In the genomic region with DNA sequence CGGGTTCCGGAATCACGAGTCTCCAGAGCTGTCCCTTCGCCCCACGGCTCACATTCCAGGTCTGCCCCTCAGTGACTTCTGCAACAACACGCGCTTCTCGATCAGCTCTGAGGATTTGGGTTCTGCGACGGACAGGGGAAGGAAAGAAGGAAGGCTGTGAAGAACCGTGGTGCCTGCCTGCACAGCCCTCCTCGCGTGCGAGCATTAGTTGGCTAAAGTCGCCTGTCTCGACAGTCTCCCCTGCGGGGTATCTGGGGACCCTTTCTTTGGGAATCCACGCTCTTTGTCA, we compare ENCODE assay signal across 8 cellular contexts. TPM values are rescaled to one million over a fixed set of nuclear protein-coding genes. Genes with fewer than 3 reads are reported as not detected.
DNase-seq lines count a peak whose midpoint lies in the region; ATAC-seq, FAIRE-seq and TF ChIP-seq lines count a peak whose summit lies in the region.

No MANE protein-coding gene starts in this region.

- SMC1A ChIA-PET in GM12878 (lab: Charles Lee; ENCODE audit: uncharacterized antibody, unreplicated experiment): interaction anchor here (0.9 to 4.2 kb wide), 24 partner anchors 19 to 362 kb away, joined by 3 to 34 read pairs (median 5); a partner anchor contains a TSS

- H2AFZ ChIP-seq in GM12878 (ENCODE audit: control insufficient read depth, low read depth, low read length): peak overlapping the region; percentile 84

- TF ChIP-seq EP300 in GM12878 (IDR thresholded peaks at IDR 0.05; ENCODE audit: borderline replicate concordance in 1 of 2, control insufficient read depth in 1 of 2, low read depth in 2 of 2, low read length in 2 of 2): no peak

- peak overlapping the region; percentile 51 for H3K27ac ChIP-seq in GM12878 (ENCODE audit: control insufficient read depth, insufficient read depth)

- no peak for TF ChIP-seq RAD21 in GM12878 (IDR thresholded peaks at IDR 0.05; ENCODE audit: insufficient read depth, low read depth, low read length)

- 2% methylated on average over 18 of the region's 18 CpGs for WGBS in GM12878 (ENCODE audit: insufficient coverage, insufficient replicate concordance, low lambda C conversion rate, missing lambda C conversion rate)

- TF ChIP-seq POLR2A in GM12878 (IDR thresholded peaks at IDR 0.05; ENCODE audit: low read depth, low read length): no peak

- peak overlapping the region; percentile 38; the same call in 1 of the 2 replicates for H3K9ac ChIP-seq in GM12878 (ENCODE audit: control insufficient read depth, insufficient read depth, low read length)

- RAD21 ChIA-PET in GM12878 (lab: Charles Lee; ENCODE audit: unreplicated experiment): interaction anchor here (0.8 to 3.5 kb wide), 26 partner anchors 9 to 295 kb away, joined by 3 to 25 read pairs (median 9); a partner anchor contains a TSS

- H3K4me3 Mint-ChIP-seq in CD14-positive monocyte: peak overlapping the region; percentile 81 to 92
- peak overlapping the region; percentile 90 to 94 for H3K4me3 Mint-ChIP-seq in stimulated activated naive CD8-positive, alpha-beta T cell treated with anti-CD3 and anti-CD28 coated beads, Interleukin-15, amount 100 ng/mL, for 72 hours

- TF ChIP-seq CTCF in CD14-positive monocyte (IDR thresholded peaks at IDR 0.05) (peak; percentile 65), GM12878 (IDR thresholded peaks at IDR 0.05 in 2 of 3, conservative IDR thresholded peaks at IDR 0.05 in 1 of 3; ENCODE audit: control insufficient read depth in 2 of 3, extremely low read depth in 1 of 3, insufficient read depth in 1 of 3, low read depth in 3 of 3, low read length in 3 of 3) (no peak), kidney epithelial cell (IDR thresholded peaks at IDR 0.05; ENCODE audit: insufficient read depth, low read length, poor library complexity, severe bottlenecking) (no peak)

- H3K36me3 ChIP-seq in GM12878 (ENCODE audit: control insufficient read depth in 2 of 2, insufficient read depth in 2 of 2, low read length in 1 of 2) (peaks cover 2 to 12% of the 10 kb centered on the region in 2 experiments; a peak in 2 of 4 replicates), kidney epithelial cell (ENCODE audit: control insufficient read depth, insufficient read depth, low read length) (no peaks in the 10 kb centered on the region)

- POLR2A ChIA-PET in GM12878 (lab: Charles Lee): interaction anchor here (0.7 to 5.2 kb wide), 19 partner anchors 22 to 231 kb away, joined by 3 to 40 read pairs (median 5); a partner anchor contains a TSS

- H3K4me1 ChIP-seq in GM12878 (ENCODE audit: control insufficient read depth, insufficient read depth, low read length): peaks cover 10% of the 10 kb centered on the region

- H3K79me2 ChIP-seq in GM12878 (ENCODE audit: control insufficient read depth, insufficient read depth, low read length): peaks cover 13% of the 10 kb centered on the region

- no peaks in the 10 kb centered on the region for H3K9me3 ChIP-seq in GM12878 (replicated peaks; ENCODE audit: control insufficient read depth, insufficient read depth, low read length)

- H3K27me3 ChIP-seq in GM12878 (replicated peaks in 1 of 2; ENCODE audit: control insufficient read depth in 2 of 2, insufficient read depth in 2 of 2, low read length in 1 of 2) (no peaks in the 10 kb centered on the region), kidney epithelial cell (ENCODE audit: control insufficient read depth, insufficient read depth, low read length) (peaks cover 2% of the 10 kb centered on the region)

- H4K20me1 ChIP-seq in GM12878 (ENCODE audit: control insufficient read depth, insufficient read depth): no peaks in the 10 kb centered on the region

- ATAC-seq in GM21447 (IDR thresholded peaks at IDR 0.05; ENCODE audit: unreplicated experiment) (peak; percentile 6), GM12878 (peak; percentile 5), GM21390 (IDR thresholded peaks at IDR 0.05; ENCODE audit: unreplicated experiment) (no peak)
- ATAC-seq in stimulated activated naive CD8-positive, alpha-beta T cell treated with anti-CD3 and anti-CD28 coated beads, Interleukin-15, amount 100 ng/mL, for 72 hours: peak; percentile 58

- H3K27ac Mint-ChIP-seq in CD14-positive monocyte: peak overlapping the region; percentile 91 to 97 (median 96)
- peak overlapping the region; percentile 85 to 99 for H3K27ac Mint-ChIP-seq in stimulated activated naive CD8-positive, alpha-beta T cell treated with anti-CD3 and anti-CD28 coated beads, Interleukin-15, amount 100 ng/mL, for 72 hours

- peak overlapping the region; percentile 78 for H3K4me3 ChIP-seq in GM12878
- peak overlapping the region; percentile 34 for H3K4me3 ChIP-seq in kidney epithelial cell (ENCODE audit: low read depth, low read length)

- H3K4me1 Mint-ChIP-seq in CD14-positive monocyte: peaks cover 32% of the 10 kb centered on the region
- peaks cover 52% of the 10 kb centered on the region for H3K4me1 Mint-ChIP-seq in stimulated activated naive CD8-positive, alpha-beta T cell treated with anti-CD3 and anti-CD28 coated beads, Interleukin-15, amount 100 ng/mL, for 72 hours

- CTCF ChIA-PET in GM12878 (lab: Yijun Ruan, JAX): interaction anchor here (0.6 to 5.5 kb wide), 56 partner anchors 9 to 523 kb away, joined by 3 to 53 read pairs (median 7); a partner anchor contains a TSS

- intact Hi-C loops in CD14-positive monocyte (cut with micrococcal nuclease): loop anchor here (2.0 to 10.0 kb wide), 10 partner anchors 36 to 314 kb away; a partner anchor contains a TSS
- intact Hi-C loops in GM12878 (cut with micrococcal nuclease; ENCODE audit: unreplicated experiment): loop anchor here (1.0 to 5.0 kb wide), 4 partner anchors 43 to 246 kb away; no protein-coding TSS in a partner anchor

- TSS peak; percentile 65 for BruUV-seq in GM12878 (replicated peaks; lab: Mats Ljungman, UMichigan)

- H3K27me3 Mint-ChIP-seq in CD14-positive monocyte (ENCODE audit: low read depth in 3 of 3): peaks cover 11 to 13% (median 11%) of the 10 kb centered on the region in 3 donors
- H3K27me3 Mint-ChIP-seq in stimulated activated naive CD8-positive, alpha-beta T cell treated with anti-CD3 and anti-CD28 coated beads, Interleukin-15, amount 100 ng/mL, for 72 hours: no peaks in the 10 kb centered on the region

- H3K4me2 ChIP-seq in GM12878 (ENCODE audit: control insufficient read depth, insufficient read depth): peak overlapping the region; percentile 96

- H3K9me3 Mint-ChIP-seq in CD14-positive monocyte: no peaks in the 10 kb centered on the region
- H3K9me3 Mint-ChIP-seq in stimulated activated naive CD8-positive, alpha-beta T cell treated with anti-CD3 and anti-CD28 coated beads, Interleukin-15, amount 100 ng/mL, for 72 hours: no peaks in the 10 kb centered on the region

- in situ Hi-C loops in GM12878 (cut with MboI): loop anchor here (5.0 kb wide), 2 partner anchors 131 to 246 kb away; no protein-coding TSS in a partner anchor

- no peak for FAIRE-seq in GM12878 (lab: Jason Lieb, UNC)

- H3K36me3 Mint-ChIP-seq in CD14-positive monocyte: peaks cover 19 to 21% of the 10 kb centered on the region in 2 donors

- no peak for DNase-seq in CD14-positive monocyte (ENCODE audit: low spot score)
- peak; percentile 51 for DNase-seq in NCI-H2171 (lab: John Stamatoyannopoulos, UW)
- DNase-seq in GM12878 (ENCODE audit: low read depth, low spot score): no peak
- DNase-seq in kidney epithelial cell (ENCODE audit: low read depth): no peak
- DNase-seq in stimulated activated naive CD8-positive, alpha-beta T cell treated with anti-CD3 and anti-CD28 coated beads, Interleukin-15, amount 100 ng/mL, for 72 hours: no peak
- no peak for DNase-seq in activated CD8-positive, alpha-beta memory T cell treated with anti-CD3 and anti-CD28 coated beads, Interleukin-2, amount 50 U/mL, for 48 hours

RNA-seq across cellular contexts. Expression of a gene that starts 23.1 kb away (rescaled TPM):
- polyA plus RNA-seq in CD14-positive monocyte (10 to 100 TPM; 11.0 to 14.5 TPM), GM12878 (2011; rRNA removed) (29.7 and 52.7 TPM in 2 replicates), GM12878 (2014; fragmentation: Illumina TruSeq; extraction: Trizol) (34.1 and 47.1 TPM in 2 replicates), GM12878 (2014; fragmentation: Nextera tagmentation; extraction: Ambion mirVana) (10 to 100 TPM; 11.3 to 13.2 TPM), GM12878 (2014; rRNA removed) (47.0 and 51.2 TPM in 2 replicates), GM12878 (2016; fragmentation: Nextera tagmentation; extraction: Ambion mirVana) (10 to 100 TPM; 36.0 to 37.3 TPM)
- total RNA-seq in GM12878 (2013; cell fraction: nucleolus; rRNA removed): 85.4 and 91.2 TPM in 2 replicates
- total RNA-seq in GM12878 (2014; rRNA removed) (32.4 and 33.9 TPM in 2 replicates), GM12878 (2014; rRNA removed; fragmentation: Illumina TruSeq; extraction: Trizol) (20.9 and 22.1 TPM in 2 replicates), GM12878 (2021) (36.1 and 38.1 TPM in 2 replicates), kidney epithelial cell (32.3 and 56.1 TPM in 2 replicates)
- polyA plus RNA-seq in GM12878 (2011; ENCODE audit: low read depth): 38.1 TPM
- polyA plus RNA-seq in GM12878 (2011; cell fraction: cytosol; rRNA removed): 47.5 and 60.5 TPM in 2 replicates
- polyA plus RNA-seq in GM12878 (2011; cell fraction: nucleus; rRNA removed): 264 and 288 TPM in 2 replicates
- 34.5 and 39.0 TPM in 2 replicates for polyA plus RNA-seq in GM12878 (2012)
- 84.5 and 88.1 TPM in 2 replicates for polyA minus RNA-seq in GM12878 (2011; rRNA and poly(A)+ RNA removed)
- polyA minus RNA-seq in GM12878 (2011; cell fraction: cytosol; rRNA and poly(A)+ RNA removed): 17.4 and 24.1 TPM in 2 replicates
- 94.5 and 122 TPM in 2 replicates for polyA minus RNA-seq in GM12878 (2011; cell fraction: nucleus; rRNA and poly(A)+ RNA removed)

RNA-seq across cellular contexts. Expression of a gene that starts 23.3 kb away (rescaled TPM):
- 1,000 to 10,000 TPM; 2,430 to 2,894 TPM for polyA plus RNA-seq in CD14-positive monocyte
- 558 and 624 TPM in 2 replicates for total RNA-seq in GM12878 (2013; cell fraction: nucleolus; rRNA removed)
- total RNA-seq in GM12878 (2014; rRNA removed): 6,753 and 7,288 TPM in 2 replicates
- 7,180 and 7,566 TPM in 2 replicates for total RNA-seq in GM12878 (2014; rRNA removed; fragmentation: Illumina TruSeq; extraction: Trizol)
- total RNA-seq in GM12878 (2021): 5,526 and 5,774 TPM in 2 replicates
- polyA plus RNA-seq in GM12878 (2011; ENCODE audit: low read depth): 17,971 TPM
- polyA plus RNA-seq in GM12878 (2011; rRNA removed): 8,077 and 9,878 TPM in 2 replicates
- polyA plus RNA-seq in GM12878 (2011; cell fraction: cytosol; rRNA removed): 10,835 and 16,153 TPM in 2 replicates
- polyA plus RNA-seq in GM12878 (2011; cell fraction: nucleus; rRNA removed): 3,547 and 5,859 TPM in 2 replicates
- 12,427 and 13,567 TPM in 2 replicates for polyA plus RNA-seq in GM12878 (2012)
- 7,632 and 8,884 TPM in 2 replicates for polyA plus RNA-seq in GM12878 (2014; fragmentation: Illumina TruSeq; extraction: Trizol)
- polyA plus RNA-seq in GM12878 (2014; fragmentation: Nextera tagmentation; extraction: Ambion mirVana): over 10,000 TPM; 17,270 to 20,828 TPM
- polyA plus RNA-seq in GM12878 (2014; rRNA removed): 9,185 and 10,303 TPM in 2 replicates
- 1,000 to 10,000 TPM; 4,228 to 4,318 TPM for polyA plus RNA-seq in GM12878 (2016; fragmentation: Nextera tagmentation; extraction: Ambion mirVana)
- 5,090 and 5,101 TPM in 2 replicates for polyA minus RNA-seq in GM12878 (2011; rRNA and poly(A)+ RNA removed)
- 963 and 1,029 TPM in 2 replicates for polyA minus RNA-seq in GM12878 (2011; cell fraction: cytosol; rRNA and poly(A)+ RNA removed)
- 288 and 344 TPM in 2 replicates for polyA minus RNA-seq in GM12878 (2011; cell fraction: nucleus; rRNA and poly(A)+ RNA removed)
- 6,267 and 7,360 TPM in 2 replicates for total RNA-seq in kidney epithelial cell

RNA-seq across cellular contexts. Expression of a gene that starts 28.3 kb away (rescaled TPM):
- polyA plus RNA-seq in CD14-positive monocyte: 10 to 100 TPM; 28.5 to 32.2 TPM
- total RNA-seq in GM12878 (2013; cell fraction: nucleolus; rRNA removed): 14.5 and 15.4 TPM in 2 replicates
- 6.8 and 8.2 TPM in 2 replicates for total RNA-seq in GM12878 (2014; rRNA removed)
- total RNA-seq in GM12878 (2014; rRNA removed; fragmentation: Illumina TruSeq; extraction: Trizol): 2.8 and 2.9 TPM in 2 replicates
- total RNA-seq in GM12878 (2021): 6.2 and 6.5 TPM in 2 replicates
- polyA plus RNA-seq in GM12878 (2011; ENCODE audit: low read depth): 1.5 TPM
- polyA plus RNA-seq in GM12878 (2011; rRNA removed): 1.0 and 1.8 TPM in 2 replicates
- 2.4 and 3.0 TPM in 2 replicates for polyA plus RNA-seq in GM12878 (2011; cell fraction: cytosol; rRNA removed)
- 3.8 and 4.4 TPM in 2 replicates for polyA plus RNA-seq in GM12878 (2011; cell fraction: nucleus; rRNA removed)
- polyA plus RNA-seq in GM12878 (2012): 5.8 TPM in 2 replicates
- polyA plus RNA-seq in GM12878 (2014; fragmentation: Illumina TruSeq; extraction: Trizol): 0.33 and 0.98 TPM in 2 replicates
- polyA plus RNA-seq in GM12878 (2014; fragmentation: Nextera tagmentation; extraction: Ambion mirVana): under 1 TPM; 0.27 to 0.37 TPM
- 4.6 and 5.1 TPM in 2 replicates for polyA plus RNA-seq in GM12878 (2014; rRNA removed)
- polyA plus RNA-seq in GM12878 (2016; fragmentation: Nextera tagmentation; extraction: Ambion mirVana): 1 to 10 TPM; 2.4 to 3.8 TPM
- 2.7 and 7.0 TPM in 2 replicates for polyA minus RNA-seq in GM12878 (2011; rRNA and poly(A)+ RNA removed)
- 1.7 and 3.2 TPM in 2 replicates for polyA minus RNA-seq in GM12878 (2011; cell fraction: cytosol; rRNA and poly(A)+ RNA removed)
- polyA minus RNA-seq in GM12878 (2011; cell fraction: nucleus; rRNA and poly(A)+ RNA removed): 12.5 and 20.7 TPM in 2 replicates
- total RNA-seq in kidney epithelial cell: 1.4 and 2.5 TPM in 2 replicates

RNA-seq across cellular contexts. Expression of a gene that starts 40.3 kb away (rescaled TPM):
- 1 to 10 TPM; 4.6 to 5.7 TPM for polyA plus RNA-seq in CD14-positive monocyte
- 5.2 and 6.4 TPM in 2 replicates for total RNA-seq in GM12878 (2013; cell fraction: nucleolus; rRNA removed)
- total RNA-seq in GM12878 (2014; rRNA removed): 11.6 and 16.2 TPM in 2 replicates
- 16.0 and 17.2 TPM in 2 replicates for total RNA-seq in GM12878 (2014; rRNA removed; fragmentation: Illumina TruSeq; extraction: Trizol)
- total RNA-seq in GM12878 (2021): 24.1 and 24.9 TPM in 2 replicates
- polyA plus RNA-seq in GM12878 (2011; ENCODE audit: low read depth): 7.9 TPM
- 9.0 and 15.4 TPM in 2 replicates for polyA plus RNA-seq in GM12878 (2011; rRNA removed)
- polyA plus RNA-seq in GM12878 (2011; cell fraction: cytosol; rRNA removed): 18.1 and 21.3 TPM in 2 replicates
- 34.4 and 40.4 TPM in 2 replicates for polyA plus RNA-seq in GM12878 (2011; cell fraction: nucleus; rRNA removed)
- 22.0 and 31.1 TPM in 2 replicates for polyA plus RNA-seq in GM12878 (2012)
- 11.2 and 16.9 TPM in 2 replicates for polyA plus RNA-seq in GM12878 (2014; fragmentation: Illumina TruSeq; extraction: Trizol)
- polyA plus RNA-seq in GM12878 (2014; fragmentation: Nextera tagmentation; extraction: Ambion mirVana): 1 to 10 TPM; 2.0 to 4.2 TPM
- 27.2 and 27.8 TPM in 2 replicates for polyA plus RNA-seq in GM12878 (2014; rRNA removed)
- 1 to 10 TPM; 5.4 to 6.3 TPM for polyA plus RNA-seq in GM12878 (2016; fragmentation: Nextera tagmentation; extraction: Ambion mirVana)
- 8.7 and 11.2 TPM in 2 replicates for polyA minus RNA-seq in GM12878 (2011; rRNA and poly(A)+ RNA removed)
- 7.1 and 7.6 TPM in 2 replicates for polyA minus RNA-seq in GM12878 (2011; cell fraction: cytosol; rRNA and poly(A)+ RNA removed)
- 2.3 and 4.1 TPM in 2 replicates for polyA minus RNA-seq in GM12878 (2011; cell fraction: nucleus; rRNA and poly(A)+ RNA removed)
- 12.1 and 16.4 TPM in 2 replicates for total RNA-seq in kidney epithelial cell

RNA-seq across cellular contexts. Expression of a gene that starts 40.5 kb away (rescaled TPM):
- polyA plus RNA-seq in CD14-positive monocyte (10 to 100 TPM; 33.3 to 37.3 TPM), GM12878 (2011; rRNA removed) (31.7 and 50.0 TPM in 2 replicates), GM12878 (2014; fragmentation: Illumina TruSeq; extraction: Trizol) (58.9 and 66.9 TPM in 2 replicates), GM12878 (2014; fragmentation: Nextera tagmentation; extraction: Ambion mirVana) (10 to 100 TPM; 10.1 to 23.5 TPM), GM12878 (2014; rRNA removed) (75.5 and 88.6 TPM in 2 replicates), GM12878 (2016; fragmentation: Nextera tagmentation; extraction: Ambion mirVana) (100 to 1,000 TPM; 134 to 147 TPM)
- 48.9 and 51.3 TPM in 2 replicates for total RNA-seq in GM12878 (2013; cell fraction: nucleolus; rRNA removed)
- total RNA-seq in GM12878 (2014; rRNA removed) (82.7 and 98.4 TPM in 2 replicates), GM12878 (2014; rRNA removed; fragmentation: Illumina TruSeq; extraction: Trizol) (93.9 and 98.0 TPM in 2 replicates), GM12878 (2021) (90.4 and 96.4 TPM in 2 replicates), kidney epithelial cell (53.2 and 70.5 TPM in 2 replicates)
- polyA plus RNA-seq in GM12878 (2011; ENCODE audit: low read depth): 30.0 TPM
- polyA plus RNA-seq in GM12878 (2011; cell fraction: cytosol; rRNA removed): 55.6 and 72.4 TPM in 2 replicates
- 141 and 154 TPM in 2 replicates for polyA plus RNA-seq in GM12878 (2011; cell fraction: nucleus; rRNA removed)
- polyA plus RNA-seq in GM12878 (2012): 42.3 and 52.4 TPM in 2 replicates
- polyA minus RNA-seq in GM12878 (2011; rRNA and poly(A)+ RNA removed): 78.2 and 78.6 TPM in 2 replicates
- polyA minus RNA-seq in GM12878 (2011; cell fraction: cytosol; rRNA and poly(A)+ RNA removed): 32.6 and 39.4 TPM in 2 replicates
- 43.9 and 77.9 TPM in 2 replicates for polyA minus RNA-seq in GM12878 (2011; cell fraction: nucleus; rRNA and poly(A)+ RNA removed)
